In the genomic region with DNA sequence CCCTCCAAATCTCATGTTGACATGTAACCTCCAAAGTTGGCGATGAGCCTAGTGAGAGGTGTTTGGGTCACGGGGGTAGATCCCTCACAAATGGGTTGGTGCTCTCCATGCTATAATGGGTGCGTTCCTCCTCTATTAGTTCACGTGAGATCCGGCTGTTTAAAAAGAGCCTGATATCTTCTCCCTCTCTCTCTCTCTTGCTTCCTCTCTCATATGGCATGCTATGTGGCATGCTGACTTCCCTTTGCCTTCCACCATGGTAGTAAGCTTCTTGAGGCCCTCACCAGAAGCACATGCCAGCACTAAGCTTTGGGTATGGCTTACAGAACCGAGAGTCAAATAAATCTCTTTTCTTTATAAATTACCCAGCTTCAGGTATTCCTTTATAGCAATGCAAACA, we compare ENCODE assay signal across 18 cellular contexts.
"Had no signal": no experiment of that assay in that cellular context is flagged by ENCODE, and none has a peak within 500 bp of the region (broad histone marks: within the 10 kb centered on the region; RNA-seq: fewer than 3 reads in every experiment).

No MANE protein-coding gene starts in this region.

- H3K4me1 ChIP-seq: esophagus muscularis mucosa, gastroesophageal sphincter, lower lobe of right lung had no signal

- H3K4me2 ChIP-seq: hepatocyte had no signal

- DNase-seq: dermis blood vessel endothelial cell; dorsolateral prefrontal cortex; effector CD4-positive, alpha-beta T cell; effector memory CD4-positive, alpha-beta T cell; foreskin keratinocyte; heart left ventricle; left cardiac atrium; left lung; left ventricle myocardium superior; lower lobe of right lung; mesenchymal stem cell; mucosa of descending colon; naive B cell; naive thymus-derived CD8-positive, alpha-beta T cell had no signal

- H3K36me3 ChIP-seq: esophagus muscularis mucosa, heart left ventricle, left lung, lower lobe of right lung had no signal

- H3K4me3 ChIP-seq: coronary artery, dorsolateral prefrontal cortex, esophagus muscularis mucosa, gastroesophageal sphincter, heart left ventricle, hepatocyte, left lung, lower lobe of right lung, mucosa of descending colon had no signal

- H3K27me3 ChIP-seq: dorsolateral prefrontal cortex, esophagus muscularis mucosa, foreskin keratinocyte, gastroesophageal sphincter, heart left ventricle, hepatocyte, left lung had no signal

- H3K9me3 ChIP-seq: esophagus muscularis mucosa, gastroesophageal sphincter, heart left ventricle, left lung, lower lobe of right lung, mucosa of descending colon had no signal

- H3K27ac ChIP-seq: coronary artery, dorsolateral prefrontal cortex, esophagus muscularis mucosa, foreskin keratinocyte, gastroesophageal sphincter, heart left ventricle, hepatocyte, left lung, lower lobe of right lung had no signal
